1 cellular context compared by ENCODE assay signal in genomic region chr2:150572961-150573395, GRCh38.
TF ChIP-seq lines count a peak whose summit lies in the region.

No MANE protein-coding gene starts in this region.

TF ChIP-seq in GM12878, 131 proteins besides CTCF, POLR2A, EP300 and RAD21 (continued from another document and continues in another):
- TF ChIP-seq PBX3 (IDR thresholded peaks at IDR 0.05; ENCODE audit: insufficient replicate concordance, low read depth, low read length) (no peak), KLF5 (IDR thresholded peaks at IDR 0.05; ENCODE audit: partially characterized antibody) (no peak), IRF3 (IDR thresholded peaks at IDR 0.05) (no peak), SMAD1 (IDR thresholded peaks at IDR 0.05; ENCODE audit: low read depth, partially characterized antibody) (no peak), IRF5 (IDR thresholded peaks at IDR 0.05; ENCODE audit: borderline replicate concordance) (no peak), MTA2 (IDR thresholded peaks at IDR 0.05; ENCODE audit: low read depth) (peak; percentile 86), NFIC (IDR thresholded peaks at IDR 0.05; ENCODE audit: low read depth, low read length) (no peak), E2F8 (IDR thresholded peaks at IDR 0.05; ENCODE audit: low read depth, partially characterized antibody) (no peak), BCLAF1 (IDR thresholded peaks at IDR 0.05) (no peak), GABPA (IDR thresholded peaks at IDR 0.05; ENCODE audit: low read depth) (no peak), IKZF2 (IDR thresholded peaks at IDR 0.05) (peak; percentile 76 to 79; a peak in 2 of 4 replicates), IRF4 (IDR thresholded peaks at IDR 0.05; ENCODE audit: low read depth, low read length) (0 out of 2 replicates have a peak, but pooled peaks have one; percentile 33), JUNB (IDR thresholded peaks at IDR 0.05) (no peak), MEF2B (IDR thresholded peaks at IDR 0.05; ENCODE audit: partially characterized antibody, poor library complexity, severe bottlenecking) (peak; percentile 93), ZNF687 (IDR thresholded peaks at IDR 0.05) (peak; percentile 89), NR2F1 (conservative IDR thresholded peaks at IDR 0.05) (peak; percentile 79), ZZZ3 (IDR thresholded peaks at IDR 0.05; ENCODE audit: control insufficient read depth, insufficient read length, low read depth) (no peak), CHD4 (IDR thresholded peaks at IDR 0.05) (no peak), IKZF1 (conservative IDR thresholded peaks at IDR 0.05) (peak; percentile 68), WRNIP1 (IDR thresholded peaks at IDR 0.05; ENCODE audit: borderline replicate concordance, low read depth, low read length) (no peak), EZH2 (IDR thresholded peaks at IDR 0.05; ENCODE audit: borderline replicate concordance, control insufficient read depth, low read depth, low read length) (no peak), NR2C1 (IDR thresholded peaks at IDR 0.05) (no peak), PAX8 (IDR thresholded peaks at IDR 0.05) (no peak), CHD2 (IDR thresholded peaks at IDR 0.05; ENCODE audit: borderline replicate concordance, low read depth, low read length) (no peak), YBX1 (IDR thresholded peaks at IDR 0.05) (no peak), NBN (IDR thresholded peaks at IDR 0.05) (peak; percentile 82), CBX5 (IDR thresholded peaks at IDR 0.05; ENCODE audit: low read depth) (no peak), ESRRA (IDR thresholded peaks at IDR 0.05; ENCODE audit: low read length) (no peak), ZNF622 (IDR thresholded peaks at IDR 0.05) (no peak), DPF2 (IDR thresholded peaks at IDR 0.05) (peak; percentile 38), STAT3 (IDR thresholded peaks at IDR 0.05; ENCODE audit: low read depth, low read length) (no peak), ATF3 (IDR thresholded peaks at IDR 0.05; ENCODE audit: borderline replicate concordance, extremely low read depth, low read depth, low read length) (no peak)
- TF ChIP-seq, protein P1, sequence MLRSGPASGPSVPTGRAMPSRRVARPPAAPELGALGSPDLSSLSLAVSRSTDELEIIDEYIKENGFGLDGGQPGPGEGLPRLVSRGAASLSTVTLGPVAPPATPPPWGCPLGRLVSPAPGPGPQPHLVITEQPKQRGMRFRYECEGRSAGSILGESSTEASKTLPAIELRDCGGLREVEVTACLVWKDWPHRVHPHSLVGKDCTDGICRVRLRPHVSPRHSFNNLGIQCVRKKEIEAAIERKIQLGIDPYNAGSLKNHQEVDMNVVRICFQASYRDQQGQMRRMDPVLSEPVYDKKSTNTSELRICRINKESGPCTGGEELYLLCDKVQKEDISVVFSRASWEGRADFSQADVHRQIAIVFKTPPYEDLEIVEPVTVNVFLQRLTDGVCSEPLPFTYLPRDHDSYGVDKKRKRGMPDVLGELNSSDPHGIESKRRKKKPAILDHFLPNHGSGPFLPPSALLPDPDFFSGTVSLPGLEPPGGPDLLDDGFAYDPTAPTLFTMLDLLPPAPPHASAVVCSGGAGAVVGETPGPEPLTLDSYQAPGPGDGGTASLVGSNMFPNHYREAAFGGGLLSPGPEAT (IDR thresholded peaks at IDR 0.05; ENCODE audit: low read depth) = peak; percentile 80; the same call in 1 of the 2 replicates
- TF ChIP-seq, protein P2, sequence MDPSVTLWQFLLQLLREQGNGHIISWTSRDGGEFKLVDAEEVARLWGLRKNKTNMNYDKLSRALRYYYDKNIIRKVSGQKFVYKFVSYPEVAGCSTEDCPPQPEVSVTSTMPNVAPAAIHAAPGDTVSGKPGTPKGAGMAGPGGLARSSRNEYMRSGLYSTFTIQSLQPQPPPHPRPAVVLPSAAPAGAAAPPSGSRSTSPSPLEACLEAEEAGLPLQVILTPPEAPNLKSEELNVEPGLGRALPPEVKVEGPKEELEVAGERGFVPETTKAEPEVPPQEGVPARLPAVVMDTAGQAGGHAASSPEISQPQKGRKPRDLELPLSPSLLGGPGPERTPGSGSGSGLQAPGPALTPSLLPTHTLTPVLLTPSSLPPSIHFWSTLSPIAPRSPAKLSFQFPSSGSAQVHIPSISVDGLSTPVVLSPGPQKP (IDR thresholded peaks at IDR 0.05; ENCODE audit: low read depth, low read length) = no peak
- TF ChIP-seq, protein P3, sequence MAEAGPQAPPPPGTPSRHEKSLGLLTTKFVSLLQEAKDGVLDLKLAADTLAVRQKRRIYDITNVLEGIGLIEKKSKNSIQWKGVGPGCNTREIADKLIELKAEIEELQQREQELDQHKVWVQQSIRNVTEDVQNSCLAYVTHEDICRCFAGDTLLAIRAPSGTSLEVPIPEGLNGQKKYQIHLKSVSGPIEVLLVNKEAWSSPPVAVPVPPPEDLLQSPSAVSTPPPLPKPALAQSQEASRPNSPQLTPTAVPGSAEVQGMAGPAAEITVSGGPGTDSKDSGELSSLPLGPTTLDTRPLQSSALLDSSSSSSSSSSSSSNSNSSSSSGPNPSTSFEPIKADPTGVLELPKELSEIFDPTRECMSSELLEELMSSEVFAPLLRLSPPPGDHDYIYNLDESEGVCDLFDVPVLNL (IDR thresholded peaks at IDR 0.05; ENCODE audit: low read depth, low read length) = no peak
- TF ChIP-seq, protein P4, sequence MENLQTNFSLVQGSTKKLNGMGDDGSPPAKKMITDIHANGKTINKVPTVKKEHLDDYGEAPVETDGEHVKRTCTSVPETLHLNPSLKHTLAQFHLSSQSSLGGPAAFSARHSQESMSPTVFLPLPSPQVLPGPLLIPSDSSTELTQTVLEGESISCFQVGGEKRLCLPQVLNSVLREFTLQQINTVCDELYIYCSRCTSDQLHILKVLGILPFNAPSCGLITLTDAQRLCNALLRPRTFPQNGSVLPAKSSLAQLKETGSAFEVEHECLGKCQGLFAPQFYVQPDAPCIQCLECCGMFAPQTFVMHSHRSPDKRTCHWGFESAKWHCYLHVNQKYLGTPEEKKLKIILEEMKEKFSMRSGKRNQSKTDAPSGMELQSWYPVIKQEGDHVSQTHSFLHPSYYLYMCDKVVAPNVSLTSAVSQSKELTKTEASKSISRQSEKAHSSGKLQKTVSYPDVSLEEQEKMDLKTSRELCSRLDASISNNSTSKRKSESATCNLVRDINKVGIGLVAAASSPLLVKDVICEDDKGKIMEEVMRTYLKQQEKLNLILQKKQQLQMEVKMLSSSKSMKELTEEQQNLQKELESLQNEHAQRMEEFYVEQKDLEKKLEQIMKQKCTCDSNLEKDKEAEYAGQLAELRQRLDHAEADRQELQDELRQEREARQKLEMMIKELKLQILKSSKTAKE (IDR thresholded peaks at IDR 0.05; ENCODE audit: low read depth, poor library complexity, severe bottlenecking) = peak; percentile 71
